9 cellular contexts compared by ENCODE assay signal in genomic region chr3:190225186-190225692, GRCh38.
DNase-seq lines count a peak whose midpoint lies in the region; ATAC-seq and TF ChIP-seq lines count a peak whose summit lies in the region.
"Had no signal": no experiment of that assay in that cellular context is flagged by ENCODE, and none has a peak within 500 bp of the region (broad histone marks: within the 10 kb centered on the region; RNA-seq: fewer than 3 reads in every experiment).

No MANE protein-coding gene starts in this region.

- TF ChIP-seq CTCF in adrenal gland (IDR thresholded peaks at IDR 0.05) (peak; percentile 34 to 79 (median 56)), liver (IDR thresholded peaks at IDR 0.05; ENCODE audit: low read depth, low read length, missing input control) (peak; percentile 55)

- no peak for TF ChIP-seq EP300 in Ishikawa (IDR thresholded peaks at IDR 0.05; ENCODE audit: borderline replicate concordance)

- H3K9ac ChIP-seq in liver (ENCODE audit: low read depth in 1 of 2, low read length in 2 of 2) = no peak overlapping the region

- TF ChIP-seq POLR2A in adrenal gland (IDR thresholded peaks at IDR 0.05) = no peak

- H3K4me1 ChIP-seq in adrenal gland (replicated peaks in 1 of 2) = no peaks in the 10 kb centered on the region
- H3K4me1 ChIP-seq in liver (ENCODE audit: control insufficient read depth in 4 of 4, insufficient read depth in 4 of 4, low read length in 3 of 4) = peaks cover 0 to 13% (median 1%) of the 10 kb centered on the region in 4 donors
- H3K4me1 ChIP-seq: SJCRH30 had no signal

- H3K4me3 ChIP-seq in adrenal gland (no peak overlapping the region), liver (ENCODE audit: low read depth in 1 of 3, low read length in 3 of 3) (no peak overlapping the region)
- H3K4me3 ChIP-seq: SJCRH30 had no signal

- intact Hi-C loops in adrenal gland (cut with DNase I) = loop anchor here (2.0 to 10.0 kb wide), 3 partner anchors 97 to 190 kb away; partner anchors contain the start of gene CLDN1 (in 2 of the 2)

- no peak for ATAC-seq in GM18519 (IDR thresholded peaks at IDR 0.05; ENCODE audit: low FRiP score, unreplicated experiment)
- ATAC-seq in HG03378 (IDR thresholded peaks at IDR 0.05; ENCODE audit: unreplicated experiment) = no peak

- H3K27me3 ChIP-seq in adrenal gland (no peaks in the 10 kb centered on the region), liver (ENCODE audit: control insufficient read depth in 4 of 4, insufficient read depth in 4 of 4, low read length in 3 of 4) (no peaks in the 10 kb centered on the region)
- H3K27me3 ChIP-seq: SJCRH30 had no signal

- H3K9me3 ChIP-seq in adrenal gland (replicated peaks in 1 of 3) (no peaks in the 10 kb centered on the region), liver (ENCODE audit: control insufficient read depth in 4 of 4, low read length in 3 of 4) (no peaks in the 10 kb centered on the region)
- H3K9me3 ChIP-seq: SJCRH30 had no signal

- TF ChIP-seq RAD21 in Ishikawa (IDR thresholded peaks at IDR 0.05; ENCODE audit: low read depth) (peak; percentile 84), liver (IDR thresholded peaks at IDR 0.05) (peak; percentile 82 to 84)

- peak; percentile 52 for DNase-seq in EL
- DNase-seq in adrenal gland = peak in 1 of 7 donors; percentile 40
- DNase-seq in NCI-H1048 (lab: John Stamatoyannopoulos, UW) = no peak
- DNase-seq in activated CD8-positive, alpha-beta memory T cell treated with anti-CD3 and anti-CD28 coated beads for 24 hours = no peak

- no peaks in the 10 kb centered on the region for H3K36me3 ChIP-seq in adrenal gland (replicated peaks in 1 of 2)
- H3K36me3 ChIP-seq in liver (ENCODE audit: control insufficient read depth in 4 of 4, insufficient read depth in 3 of 4, low read depth in 1 of 4, low read length in 3 of 4) = no peaks in the 10 kb centered on the region
- H3K36me3 ChIP-seq: SJCRH30 had no signal

- 0 to 7% (median 3%) methylated on average over 2 of the region's 2 CpGs for WGBS in adrenal gland, 4 donors
- WGBS in liver = 3% methylated on average over 2 of the region's 2 CpGs

- H3K27ac ChIP-seq in adrenal gland (no peak overlapping the region), liver (ENCODE audit: low read depth in 1 of 2, low read length in 2 of 2) (no peak overlapping the region)
- H3K27ac ChIP-seq: SJCRH30 had no signal

TF ChIP-seq in Ishikawa, 13 proteins besides CTCF, POLR2A, EP300 and RAD21:
- TF ChIP-seq TEAD4 (IDR thresholded peaks at IDR 0.05) = no peak
- no peak for TF ChIP-seq TCF12 (IDR thresholded peaks at IDR 0.05; ENCODE audit: low read depth)
- TF ChIP-seq CREB1 (IDR thresholded peaks at IDR 0.05; ENCODE audit: low read depth) = no peak
- no peak for TF ChIP-seq NFIC (IDR thresholded peaks at IDR 0.05)
- TF ChIP-seq FOXM1 (IDR thresholded peaks at IDR 0.05; ENCODE audit: borderline replicate concordance, low read depth) = no peak
- no peak for TF ChIP-seq ZBTB7A (IDR thresholded peaks at IDR 0.05; ENCODE audit: low read depth)
- no peak for TF ChIP-seq USF1 (IDR thresholded peaks at IDR 0.05)
- no peak for TF ChIP-seq REST (IDR thresholded peaks at IDR 0.05; ENCODE audit: low read depth)
- no peak for TF ChIP-seq MAX (IDR thresholded peaks at IDR 0.05)
- TF ChIP-seq CEBPB (IDR thresholded peaks at IDR 0.05) = no peak
- TF ChIP-seq TAF1 (IDR thresholded peaks at IDR 0.05; ENCODE audit: low read depth) = no peak
- no peak for TF ChIP-seq YY1 (IDR thresholded peaks at IDR 0.05; ENCODE audit: low read depth)
- no peak for TF ChIP-seq EGR1 (IDR thresholded peaks at IDR 0.05)

TF ChIP-seq in liver, 16 proteins besides CTCF, POLR2A, EP300 and RAD21:
- no peak for TF ChIP-seq SP1 (IDR thresholded peaks at IDR 0.05)
- TF ChIP-seq RXRA (IDR thresholded peaks at IDR 0.05) = peak in 1 of 2 donors; percentile 17
